In the genomic region with DNA sequence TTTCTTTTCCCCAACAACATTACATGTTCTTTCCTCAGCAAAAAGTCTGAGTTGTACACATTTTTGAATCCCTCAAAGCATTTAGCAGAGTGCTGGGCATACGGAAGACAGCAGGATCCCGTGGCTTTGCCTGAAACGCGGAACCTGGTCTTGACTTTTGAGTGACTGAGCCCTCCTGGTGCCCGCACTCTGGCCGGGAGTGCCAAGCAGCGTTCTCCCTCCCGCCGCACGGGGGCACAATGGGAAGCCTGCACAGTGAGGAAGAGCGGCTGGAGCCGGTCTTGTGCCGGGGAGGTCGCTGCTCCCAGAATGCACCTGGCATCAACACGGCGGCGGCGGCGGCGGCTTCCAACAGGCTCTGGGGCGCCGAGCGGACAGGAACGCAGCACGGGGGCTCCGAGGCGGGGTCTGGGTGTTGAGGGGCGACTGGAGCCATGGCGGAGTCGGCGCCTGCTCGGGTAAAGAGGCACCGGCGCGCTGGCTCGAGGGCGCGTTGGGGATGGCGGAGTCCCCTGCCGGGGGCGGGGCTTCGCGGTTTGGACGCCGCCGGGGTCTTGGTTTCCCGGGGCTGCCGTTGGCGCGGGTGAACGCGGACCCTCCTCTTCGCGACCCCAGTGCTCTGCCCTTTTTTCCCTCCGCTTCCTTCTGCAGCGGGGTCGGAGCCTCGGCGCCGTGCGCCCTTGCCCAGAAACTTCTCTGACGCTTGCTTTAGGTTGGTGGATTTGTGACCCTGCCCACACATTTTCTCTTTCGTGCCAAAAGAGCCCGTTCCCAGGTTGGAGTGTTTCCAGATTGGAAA, we compare ENCODE assay signal across 8 cellular contexts. TPM values are rescaled to one million over a fixed set of nuclear protein-coding genes. Genes with fewer than 3 reads are reported as not detected.
DNase-seq lines count a peak whose midpoint lies in the region; ATAC-seq and TF ChIP-seq lines count a peak whose summit lies in the region.

A gene (plus strand): TSS at position 307 of the 799 bp plus-strand sequence. CDS start 128 bp downstream, at position 435.

- H3K27me3 ChIP-seq in osteoblast (ENCODE audit: insufficient read depth, low read length), result no peaks in the 10 kb centered on the region
- no peaks in the 10 kb centered on the region for H3K27me3 ChIP-seq in thoracic aorta (replicated peaks; ENCODE audit: insufficient read depth)

- peak within 1 kb of the TSS; percentile 98 for H3K4me2 ChIP-seq in osteoblast (ENCODE audit: insufficient read depth, low read length)

- H3K4me3 ChIP-seq in GM08714 (ENCODE audit: low read length) (peak within 1 kb of the TSS; percentile 86), HFF-Myc (replicated peaks; ENCODE audit: low read depth, low read length) (peak within 1 kb of the TSS; percentile 99), osteoblast (ENCODE audit: insufficient read depth, low read length) (peak within 1 kb of the TSS; percentile 96), thoracic aorta (peak within 1 kb of the TSS; percentile 95)

- no peaks in the 10 kb centered on the region for H3K9me3 ChIP-seq in osteoblast (ENCODE audit: low read depth, low read length)
- H3K9me3 ChIP-seq in thoracic aorta, result no peaks in the 10 kb centered on the region

- peaks cover 43% of the 10 kb centered on the region for H3K79me2 ChIP-seq in osteoblast (ENCODE audit: insufficient read depth, low read length)

- peak within 1 kb of the TSS; percentile 86 for H2AFZ ChIP-seq in osteoblast (ENCODE audit: low read length)

- H3K36me3 ChIP-seq in osteoblast (ENCODE audit: insufficient read depth, low read length) (peaks cover 4% of the 10 kb centered on the region), thoracic aorta (no peaks in the 10 kb centered on the region)

- ATAC-seq in thoracic aorta (ENCODE audit: insufficient number of reproducible peaks, low FRiP score, low read depth), result peak; percentile 95

- in situ Hi-C loops in SK-MEL-5 (cut with HindIII; ENCODE audit: low pct_unique_long_range_greater_than_20kb, low sequenced_read_pairs), result no loop called here

- H4K20me1 ChIP-seq in osteoblast (ENCODE audit: insufficient read depth, low read length), result peaks cover 6% of the 10 kb centered on the region

- H3K4me1 ChIP-seq in osteoblast (ENCODE audit: insufficient read depth, low read length), result peaks cover 21% of the 10 kb centered on the region
- peaks cover 11 to 23% of the 10 kb centered on the region in 2 donors for H3K4me1 ChIP-seq in thoracic aorta (ENCODE audit: control insufficient read depth in 1 of 2, low read depth in 2 of 2)

- DNase-seq in HFF-Myc (ENCODE audit: extremely low read depth, low read depth) (peak; percentile 49), NAMALWA (ENCODE audit: low spot score) (peak; percentile 98), SK-MEL-5 (ENCODE audit: low read depth, low spot score) (peak; percentile 95), globus pallidus (ENCODE audit: low spot score) (peak; percentile 91), osteoblast (ENCODE audit: insufficient read length, low spot score, missing footprints) (peak; percentile 99), thoracic aorta (ENCODE audit: low spot score) (peak; percentile 75)
- peak; percentile 92 for DNase-seq in activated naive CD4-positive, alpha-beta T cell treated with Interleukin-2 at 50 U/mL for 16 hours

- peak within 1 kb of the TSS; percentile 83 for H3K27ac ChIP-seq in osteoblast (ENCODE audit: low read depth, low read length)
- peak within 1 kb of the TSS; percentile 22 to 53 for H3K27ac ChIP-seq in thoracic aorta

- peak; percentile 84 for TF ChIP-seq CTCF in HFF-Myc (IDR thresholded peaks at IDR 0.05; ENCODE audit: low read depth, low read length, missing control alignments)
- TF ChIP-seq CTCF in osteoblast (IDR thresholded peaks at IDR 0.05; ENCODE audit: extremely low read depth, low read depth, low read length), result peak; percentile 81
- peak; percentile 72 for TF ChIP-seq CTCF in thoracic aorta (IDR thresholded peaks at IDR 0.05)

RNA-seq across cellular contexts. Expression of the gene that starts here (rescaled TPM):
- 6.5 and 6.8 TPM in 2 replicates for total RNA-seq in SK-MEL-5 (2014; rRNA removed; shearing (Covaris generic))
- polyA plus RNA-seq in SK-MEL-5 (2015; cell fraction: cytosol; rRNA removed), result 11.1 and 13.6 TPM in 2 replicates
- polyA plus RNA-seq in SK-MEL-5 (2015; cell fraction: nucleus; rRNA removed), result 18.3 and 19.0 TPM in 2 replicates
- 8.5 and 9.0 TPM in 2 replicates for total RNA-seq in osteoblast
- 1 to 10 TPM; 6.6 to 8.3 TPM for total RNA-seq in thoracic aorta

Comparison
In these comparisons a context has a peak if more than half of its experiments do, and no peak if none do; other contexts are left out.
1. Peak in every context shown above with its lines: DNase-seq, ATAC-seq, H3K4me3 ChIP-seq and H3K27ac ChIP-seq.
2. DNase-seq: peak in every context shown above with its lines; median percentile 99 in osteoblast; 98 in NAMALWA; 95 in SK-MEL-5; 92 in activated naive CD4-positive, alpha-beta T cell treated with Interleukin-2 at 50 U/mL for 16 hours; 91 in globus pallidus; 75 in thoracic aorta; 49 in HFF-Myc.